Comparison of ENCODE assay signal across 13 cellular contexts in the genomic region with DNA sequence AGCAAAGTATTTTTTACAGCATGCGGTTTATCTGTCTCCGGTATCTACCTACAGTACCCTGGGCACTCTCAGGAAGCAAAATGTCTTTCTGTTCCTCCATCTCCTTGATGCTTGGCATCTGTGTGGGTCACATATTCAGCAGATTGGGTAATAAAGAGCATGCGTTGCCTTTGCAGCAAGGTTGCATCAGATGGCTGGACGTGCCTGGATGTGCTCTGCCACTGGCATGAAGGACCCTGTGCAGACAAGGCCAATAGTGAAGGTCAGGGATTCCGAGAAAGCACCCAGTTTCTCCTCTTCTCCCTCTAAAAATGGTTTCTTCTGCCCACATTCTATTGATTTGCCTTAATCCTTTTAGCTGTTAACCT. TPM values are rescaled to one million over a fixed set of nuclear protein-coding genes. Genes with fewer than 3 reads are reported as not detected.
DNase-seq lines count a peak whose midpoint lies in the region; ATAC-seq, FAIRE-seq and TF ChIP-seq lines count a peak whose summit lies in the region.
"Had no signal": no experiment of that assay in that cellular context is flagged by ENCODE, and none has a peak within 500 bp of the region (broad histone marks: within the 10 kb centered on the region; RNA-seq: fewer than 3 reads in every experiment).

No MANE protein-coding gene starts in this region.

- H3K27ac ChIP-seq in SK-N-SH (ENCODE audit: low read depth in 2 of 2, low read length in 1 of 2) (peak overlapping the region; percentile 14 to 19; a peak in 2 of 4 replicates), aorta (ENCODE audit: low read depth in 1 of 2, low read length in 2 of 2) (peak overlapping the region in 1 of 2 donors; percentile 33), small intestine (ENCODE audit: low read depth in 1 of 2, low read length in 1 of 2) (no peak overlapping the region), MM.1S (ENCODE audit: low read length) (no peak overlapping the region), OCI-LY7 (ENCODE audit: low read depth, low read length, poor library complexity, severe bottlenecking) (no peak overlapping the region)

- TF ChIP-seq EP300 in SK-N-SH (IDR thresholded peaks at IDR 0.05; ENCODE audit: borderline replicate concordance in 1 of 2, low read depth in 1 of 2, low read length in 1 of 2) = no peak

- H3K79me2 ChIP-seq in SK-N-SH (ENCODE audit: insufficient read depth) (peaks cover 100% of the 10 kb centered on the region), MM.1S (ENCODE audit: low read length) (no peaks in the 10 kb centered on the region), OCI-LY7 (ENCODE audit: insufficient read depth, low read depth, low read length) (no peaks in the 10 kb centered on the region)

- peaks cover 15% of the 10 kb centered on the region for H3K36me3 Mint-ChIP-seq in chondrocyte (ENCODE audit: low read depth)
- H3K36me3 Mint-ChIP-seq: activated naive CD8-positive, alpha-beta T cell treated with anti-CD3 and anti-CD28 coated beads, Interleukin-2, amount 10 ng/mL, durations not matched to agents 7 days and 5 days; naive thymus-derived CD4-positive, alpha-beta T cell had no signal

- no peaks in the 10 kb centered on the region for H3K27me3 Mint-ChIP-seq in chondrocyte (ENCODE audit: low read depth)

- CTCF ChIA-PET in SK-N-SH (lab: Yijun Ruan, JAX) (interaction anchor here (0.6 to 1.2 kb wide), 4 partner anchors 8 to 116 kb away, joined by 3 to 4 read pairs (median 3); no protein-coding TSS in a partner anchor), OCI-LY7 (lab: Charles Lee; ENCODE audit: unreplicated experiment) (no interaction called here)

- POLR2A ChIA-PET in SK-N-SH (lab: Yijun Ruan, JAX) (no interaction called here), OCI-LY7 (lab: Charles Lee) (no interaction called here)

- H4K20me1 ChIP-seq in SK-N-SH (ENCODE audit: insufficient read depth) = peaks cover 79% of the 10 kb centered on the region
- no peaks in the 10 kb centered on the region for H4K20me1 ChIP-seq in MM.1S (ENCODE audit: insufficient read depth, low read length)
- no peaks in the 10 kb centered on the region for H4K20me1 ChIP-seq in OCI-LY7 (ENCODE audit: insufficient read depth, low read length)

- BruUV-seq in OCI-LY7 (replicated peaks; lab: Mats Ljungman, UMichigan) = no TSS peak

- peak overlapping the region; percentile 99 for H3K27ac Mint-ChIP-seq in chondrocyte (ENCODE audit: unreplicated experiment)
- H3K27ac Mint-ChIP-seq: activated naive CD8-positive, alpha-beta T cell treated with anti-CD3 and anti-CD28 coated beads, Interleukin-2, amount 10 ng/mL, durations not matched to agents 7 days and 5 days; naive thymus-derived CD4-positive, alpha-beta T cell had no signal

- H2AFZ ChIP-seq in SK-N-SH (ENCODE audit: low read depth) = no peak overlapping the region
- H2AFZ ChIP-seq in MM.1S (ENCODE audit: low read length) = no peak overlapping the region
- H2AFZ ChIP-seq in OCI-LY7 (ENCODE audit: low read length) = no peak overlapping the region

- H3K4me3 ChIP-seq in SK-N-SH (ENCODE audit: low read depth in 2 of 2, low read length in 1 of 2) (no peak overlapping the region), aorta (ENCODE audit: low read length in 2 of 2) (no peak overlapping the region), small intestine (ENCODE audit: low read depth in 1 of 2, low read length in 2 of 2) (no peak overlapping the region), MM.1S (ENCODE audit: low read length) (no peak overlapping the region), OCI-LY7 (ENCODE audit: low read depth, low read length, poor library complexity, severe bottlenecking) (no peak overlapping the region)

- H3K4me3 Mint-ChIP-seq in chondrocyte (ENCODE audit: unreplicated experiment) = peak overlapping the region; percentile 14
- H3K4me3 Mint-ChIP-seq: activated naive CD8-positive, alpha-beta T cell treated with anti-CD3 and anti-CD28 coated beads, Interleukin-2, amount 10 ng/mL, durations not matched to agents 7 days and 5 days; naive thymus-derived CD4-positive, alpha-beta T cell had no signal

- intact Hi-C loops in aorta (cut with DNase I) = loop anchor here (5.0 kb wide), 2 partner anchors 64 to 114 kb away; no protein-coding TSS in a partner anchor
- intact Hi-C loops in OCI-LY7 (cut with micrococcal nuclease; ENCODE audit: unreplicated experiment) = no loop called here

- peaks cover 38 to 53% of the 10 kb centered on the region in 2 experiments for H3K4me1 ChIP-seq in SK-N-SH (ENCODE audit: control insufficient read depth in 1 of 2, insufficient read depth in 2 of 2, low read depth in 1 of 2, low read length in 1 of 2)
- peaks cover 1 to 6% of the 10 kb centered on the region in 2 donors for H3K4me1 ChIP-seq in aorta (ENCODE audit: control insufficient read depth in 1 of 2, insufficient read depth in 2 of 2, low read length in 2 of 2)
- peaks cover 0 to 3% of the 10 kb centered on the region in 2 donors for H3K4me1 ChIP-seq in small intestine (ENCODE audit: control insufficient read depth in 2 of 2, insufficient read depth in 1 of 2, low read depth in 1 of 2, low read length in 1 of 2)
- H3K4me1 ChIP-seq in MM.1S (ENCODE audit: low read length) = no peaks in the 10 kb centered on the region
- H3K4me1 ChIP-seq in OCI-LY7 (ENCODE audit: insufficient read depth, low read length, poor library complexity, severe bottlenecking) = no peaks in the 10 kb centered on the region

- TF ChIP-seq CTCF in SK-N-SH (IDR thresholded peaks at IDR 0.05) (no peak), chondrocyte (IDR thresholded peaks at IDR 0.05) (no peak), MM.1S (IDR thresholded peaks at IDR 0.05; ENCODE audit: low read length) (no peak), OCI-LY7 (conservative IDR thresholded peaks at IDR 0.05; ENCODE audit: low read length) (no peak)

- no peaks in the 10 kb centered on the region for H3K9me3 Mint-ChIP-seq in chondrocyte (ENCODE audit: low read depth)
- H3K9me3 Mint-ChIP-seq: activated naive CD8-positive, alpha-beta T cell treated with anti-CD3 and anti-CD28 coated beads, Interleukin-2, amount 10 ng/mL, durations not matched to agents 7 days and 5 days had no signal

- ATAC-seq in SK-N-SH treated with all-trans-retinoic acid at 6 μM for 48 hours (no peak), left lobe of liver (peak; percentile 68), aorta (ENCODE audit: low FRiP score) (peak; percentile 30)
- ATAC-seq: naive thymus-derived CD4-positive, alpha-beta T cell had no signal

- H3K36me3 ChIP-seq in SK-N-SH (replicated peaks in 1 of 2; ENCODE audit: control insufficient read depth in 1 of 2, insufficient read depth in 2 of 2, low read length in 1 of 2) (peaks cover 10 to 19% of the 10 kb centered on the region in 2 experiments), aorta (ENCODE audit: control insufficient read depth in 1 of 2, insufficient read depth in 2 of 2, low read length in 1 of 2) (no peaks in the 10 kb centered on the region), small intestine (ENCODE audit: control insufficient read depth in 2 of 2, insufficient read depth in 2 of 2, low read length in 2 of 2) (no peaks in the 10 kb centered on the region), MM.1S (replicated peaks; ENCODE audit: insufficient read depth, low read length) (no peaks in the 10 kb centered on the region), OCI-LY7 (ENCODE audit: insufficient read depth, low read length) (no peaks in the 10 kb centered on the region)

- H3K9ac ChIP-seq in SK-N-SH (no peak overlapping the region), MM.1S (ENCODE audit: low read length) (no peak overlapping the region)

- H3K27me3 ChIP-seq in SK-N-SH (ENCODE audit: insufficient read depth) = no peaks in the 10 kb centered on the region
- H3K27me3 ChIP-seq in aorta (ENCODE audit: control insufficient read depth in 1 of 2, insufficient read depth in 2 of 2, low read length in 1 of 2) = no peaks in the 10 kb centered on the region
- H3K27me3 ChIP-seq in small intestine (ENCODE audit: control insufficient read depth in 2 of 2, insufficient read depth in 2 of 2, low read length in 2 of 2) = no peaks in the 10 kb centered on the region
- H3K27me3 ChIP-seq in MM.1S (replicated peaks; ENCODE audit: insufficient read depth, low read length) = no peaks in the 10 kb centered on the region

- no peak overlapping the region for H3K4me2 ChIP-seq in SK-N-SH
- H3K4me2 ChIP-seq in MM.1S (ENCODE audit: low read depth, low read length) = no peak overlapping the region
- no peak overlapping the region for H3K4me2 ChIP-seq in OCI-LY7 (ENCODE audit: low read length)

- WGBS in SK-N-SH (ENCODE audit: low lambda C conversion rate) = 78% methylated on average over 5 of the region's 5 CpGs
- 54 to 65% methylated on average over 5 of the region's 5 CpGs for WGBS in aorta, 2 donors
- 62 to 73% (median 69%) methylated on average over 5 of the region's 5 CpGs for WGBS in small intestine, 3 donors

- FAIRE-seq in small intestine (lab: Jason Lieb, UNC) = no peak
- FAIRE-seq: A204.1, urothelium cell line had no signal

- peaks cover 4% of the 10 kb centered on the region for H3F3A ChIP-seq in SK-N-SH (replicated peaks; ENCODE audit: insufficient read depth)
- no peaks in the 10 kb centered on the region for H3F3A ChIP-seq in MM.1S (ENCODE audit: insufficient read depth, low read length)

- H3K9me3 ChIP-seq in SK-N-SH = no peaks in the 10 kb centered on the region
- H3K9me3 ChIP-seq in aorta (ENCODE audit: control insufficient read depth, low read length) = no peaks in the 10 kb centered on the region
- no peaks in the 10 kb centered on the region for H3K9me3 ChIP-seq in small intestine (ENCODE audit: control insufficient read depth, low read depth)
- no peaks in the 10 kb centered on the region for H3K9me3 ChIP-seq in MM.1S (replicated peaks; ENCODE audit: insufficient read depth, low read length)
- no peaks in the 10 kb centered on the region for H3K9me3 ChIP-seq in OCI-LY7 (ENCODE audit: low read length)

- H3K9me2 ChIP-seq in SK-N-SH (no peaks in the 10 kb centered on the region), MM.1S (replicated peaks; ENCODE audit: insufficient read depth, low read length) (no peaks in the 10 kb centered on the region), OCI-LY7 (ENCODE audit: insufficient read depth, low read length) (no peaks in the 10 kb centered on the region)

- TF ChIP-seq RAD21 in SK-N-SH (IDR thresholded peaks at IDR 0.05; ENCODE audit: low read length) = no peak

- no peak for DNase-seq in SK-N-SH
- no peak for DNase-seq in chondrocyte (ENCODE audit: low spot score)
- peak; percentile 84 for DNase-seq in left lobe of liver (ENCODE audit: low spot score)
- peak in 1 of 2 donors; percentile 76 for DNase-seq in aorta
- no peak for DNase-seq in small intestine
- no peak for DNase-seq in MM.1S
- DNase-seq in OCI-LY7 (ENCODE audit: low spot score) = no peak
- DNase-seq: activated CD4-positive, alpha-beta T cell treated with anti-CD3 and anti-CD28 coated beads for 1 hour; activated naive CD8-positive, alpha-beta T cell treated with anti-CD3 and anti-CD28 coated beads, Interleukin-2, amount 10 ng/mL, durations not matched to agents 7 days and 5 days; naive thymus-derived CD4-positive, alpha-beta T cell had no signal

- H3K4me1 Mint-ChIP-seq in chondrocyte (ENCODE audit: low read depth) = peaks cover 89% of the 10 kb centered on the region

RNA-seq across cellular contexts. Expression of a gene that starts 9.6 kb away (rescaled TPM):
- polyA plus RNA-seq in SK-N-SH (2012; rRNA removed) (47.2 and 47.8 TPM in 2 replicates), aorta (10 to 100 TPM; 14.4 to 99.7 TPM), small intestine (10 to 100 TPM in 2 of 3 donors, 1 to 10 TPM in 1; 8.1 to 22.6 (median 12.5) TPM)
- polyA plus RNA-seq in SK-N-SH (2012; cell fraction: cytosol; rRNA removed) = 20.8 and 27.3 TPM in 2 replicates
- polyA plus RNA-seq in SK-N-SH (2012; cell fraction: nucleus; rRNA removed) = 157 and 177 TPM in 2 replicates
- total RNA-seq in chondrocyte (173 to 236 TPM (median 184 TPM) in 3 replicates), left lobe of liver (74.4 TPM), aorta (100 to 1,000 TPM in 1 of 2 donors, 10 to 100 TPM in 1; 87.1 to 113 TPM), OCI-LY7 (2022) (0.38 TPM in 1 of 2 replicates, not detected in the other)
- total RNA-seq in OCI-LY7 (2014; rRNA removed; shearing (Covaris generic)) = 0.06 TPM in 1 of 2 replicates, not detected in the other
- polyA plus RNA-seq: naive thymus-derived CD4-positive, alpha-beta T cell had no signal

Comparison
In these comparisons a context has a peak if more than half of its experiments do, and no peak if none do; other contexts are left out.
1. H3K27ac ChIP-seq: peak in SK-N-SH (2 of 2); none in small intestine (0 of 2), MM.1S (single experiment) and OCI-LY7 (single experiment).
2. RNA of a gene that starts 9.6 kb away (total RNA-seq): 173 to 236 TPM in chondrocyte, 87.1 to 113 TPM in aorta and 74.4 TPM in left lobe of liver (single experiment); 0.06 to 0.38 TPM in OCI-LY7; every median in the first group is over 10 times any median in the second.